Comparison of ENCODE assay signal across 12 cellular contexts in the genomic region with DNA sequence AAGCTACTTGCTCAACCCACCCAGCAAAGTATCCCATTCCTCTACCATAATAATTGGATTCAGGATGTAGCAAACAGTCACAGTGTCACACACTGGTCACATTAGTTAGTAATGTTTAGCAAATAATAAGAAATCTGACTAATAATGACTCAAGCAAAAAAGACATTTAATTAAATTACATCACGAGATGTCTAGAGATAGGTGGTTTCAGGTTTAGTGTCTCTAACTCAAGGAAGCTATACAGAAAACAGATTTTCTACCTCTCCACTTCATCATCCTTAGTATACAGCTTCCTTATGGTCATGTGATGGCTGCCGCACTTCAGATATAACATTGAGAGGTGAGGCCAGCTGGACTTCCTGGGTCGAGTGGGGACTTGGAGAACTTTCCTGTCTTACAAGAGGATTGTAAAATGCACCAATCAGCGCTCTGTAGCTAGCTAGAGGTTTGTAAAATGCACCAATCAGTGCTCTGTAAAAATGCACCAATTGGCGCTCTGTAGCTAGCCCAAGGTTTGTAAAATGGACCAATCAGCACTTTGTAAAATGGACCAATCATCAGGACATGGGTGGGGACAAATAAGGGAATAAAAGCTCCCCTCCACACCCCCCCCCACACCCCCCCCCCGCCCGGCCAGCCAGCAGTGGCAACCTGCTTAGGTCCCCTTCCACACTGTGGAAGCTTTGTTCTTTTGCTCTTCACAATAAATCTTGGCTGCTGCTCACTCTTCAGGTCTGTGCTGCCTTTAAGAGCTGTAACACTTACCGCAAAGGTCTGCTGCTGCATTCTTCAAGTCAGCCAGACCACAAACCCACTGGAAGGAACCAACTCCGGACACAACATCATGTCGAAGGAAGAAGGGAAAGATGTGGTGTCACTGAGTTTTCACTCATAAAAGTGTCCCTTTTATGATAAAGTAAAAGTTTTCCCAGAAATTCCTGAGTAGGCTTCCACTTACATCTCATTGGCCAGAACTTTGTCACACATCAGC. TPM values are rescaled to one million over a fixed set of nuclear protein-coding genes. Genes with fewer than 3 reads are reported as not detected.
DNase-seq lines count a peak whose midpoint lies in the region; TF ChIP-seq lines count a peak whose summit lies in the region.
"Had no signal": no experiment of that assay in that cellular context is flagged by ENCODE, and none has a peak within 500 bp of the region (broad histone marks: within the 10 kb centered on the region; RNA-seq: fewer than 3 reads in every experiment).

No MANE protein-coding gene starts in this region.

- H3K36me3 Mint-ChIP-seq in neural crest cell (ENCODE audit: low read depth), result no peaks in the 10 kb centered on the region

- H3K4me3 Mint-ChIP-seq in neural crest cell, result no peak overlapping the region

- H3K27me3 Mint-ChIP-seq in neural crest cell (ENCODE audit: low read depth), result no peaks in the 10 kb centered on the region

- DNase-seq in SIG-M5 treated with dmso at 0.1 percent for 504 hours (lab: John Stamatoyannopoulos, UW; ENCODE audit: unreplicated experiment), result peak; percentile 25
- no peak for DNase-seq in SIG-M5 (lab: John Stamatoyannopoulos, UW)
- peak; percentile 17 for DNase-seq in NCI-H524 treated with DMSO at 0.1 percent for 48 hours (lab: John Stamatoyannopoulos, UW)
- DNase-seq in astrocyte of the hippocampus (ENCODE audit: low read depth, low spot score), result peak; percentile 9
- no peak for DNase-seq in neural crest cell (ENCODE audit: low read depth, low spot score)
- DNase-seq in activated gamma-delta T cell treated with Interleukin-2 at 50 U/mL for 16 hours, result no peak
- no peak for DNase-seq in NCI-H1694 treated with DMSO at 0.1 percent for 48 hours (lab: John Stamatoyannopoulos, UW)
- DNase-seq in SHP77 treated with DMSO at 0.1 percent for 48 hours (lab: John Stamatoyannopoulos, UW), result no peak
- DNase-seq: DMS 273 treated with DMSO at 0.1 percent for 48 hours; MG63; NCI-H526 treated with DMSO at 0.1 percent for 48 hours; stimulated activated naive CD8-positive, alpha-beta T cell treated with anti-CD3 and anti-CD28 coated beads, Interleukin-15, Interleukin-2, amounts not matched to agents 100 U/mL and 50 U/mL, for 24 hours had no signal

- H3K4me1 Mint-ChIP-seq in neural crest cell, result no peaks in the 10 kb centered on the region

- peaks cover 2% of the 10 kb centered on the region for H3K9me3 Mint-ChIP-seq in neural crest cell

- peak overlapping the region; percentile 73 for H3K27ac Mint-ChIP-seq in neural crest cell (ENCODE audit: unreplicated experiment)

- TF ChIP-seq CTCF in neural crest cell (conservative IDR thresholded peaks at IDR 0.05), result no peak

RNA-seq across cellular contexts. Expression of a gene that starts 24.9 kb away (rescaled TPM):
- total RNA-seq in neural crest cell, result 26.0 and 26.6 TPM in 2 replicates

RNA-seq across cellular contexts. Expression of a gene that starts 43.9 kb away (rescaled TPM):
- 29.8 and 31.6 TPM in 2 replicates for total RNA-seq in neural crest cell

Comparison
In these comparisons a context has a peak if more than half of its experiments do, and no peak if none do; other contexts are left out.
1. DNase-seq: peak in SIG-M5 treated with dmso at 0.1 percent for 504 hours (single experiment), NCI-H524 treated with DMSO at 0.1 percent for 48 hours (single experiment) and astrocyte of the hippocampus (single experiment); none in SIG-M5 (single experiment), neural crest cell (single experiment), activated gamma-delta T cell treated with Interleukin-2 at 50 U/mL for 16 hours (single experiment), NCI-H1694 treated with DMSO at 0.1 percent for 48 hours (single experiment) and SHP77 treated with DMSO at 0.1 percent for 48 hours (single experiment).